ENCODE assay signal across 1 cellular context in the genomic region with DNA sequence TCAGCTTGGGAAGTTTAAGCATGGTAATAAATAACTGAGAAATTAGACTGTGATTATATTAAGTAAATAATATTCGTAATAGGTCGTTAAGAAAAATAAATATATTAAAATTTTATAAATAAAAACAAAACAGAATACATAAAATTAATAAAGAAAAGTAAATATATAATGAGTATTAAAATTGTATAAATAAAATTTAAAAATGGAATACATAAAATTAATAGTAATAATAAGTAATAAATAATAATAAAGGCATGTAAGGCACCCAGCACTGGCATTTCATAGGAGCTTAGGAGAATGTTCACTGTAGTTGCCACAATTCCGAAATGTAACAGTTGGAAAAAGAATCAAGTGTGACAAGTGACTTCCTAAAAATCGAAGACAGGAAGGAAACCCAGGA.
TF ChIP-seq lines count a peak whose summit lies in the region.

No MANE protein-coding gene starts in this region.

TF ChIP-seq in K562, 482 proteins besides CTCF, POLR2A, EP300 and RAD21:
- TF ChIP-seq ZZZ3 (IDR thresholded peaks at IDR 0.05) = no peak
- TF ChIP-seq, protein P1, sequence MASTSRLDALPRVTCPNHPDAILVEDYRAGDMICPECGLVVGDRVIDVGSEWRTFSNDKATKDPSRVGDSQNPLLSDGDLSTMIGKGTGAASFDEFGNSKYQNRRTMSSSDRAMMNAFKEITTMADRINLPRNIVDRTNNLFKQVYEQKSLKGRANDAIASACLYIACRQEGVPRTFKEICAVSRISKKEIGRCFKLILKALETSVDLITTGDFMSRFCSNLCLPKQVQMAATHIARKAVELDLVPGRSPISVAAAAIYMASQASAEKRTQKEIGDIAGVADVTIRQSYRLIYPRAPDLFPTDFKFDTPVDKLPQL (IDR thresholded peaks at IDR 0.05; ENCODE audit: extremely low read depth, insufficient read length) = no peak
- no peak for TF ChIP-seq CBFA2T2 (conservative IDR thresholded peaks at IDR 0.05)
- no peak for TF ChIP-seq ZNF766 (CRISPR knock-in tag; conservative IDR thresholded peaks at IDR 0.05)
- no peak for TF ChIP-seq EWSR1 (IDR thresholded peaks at IDR 0.05; ENCODE audit: borderline replicate concordance, low read depth, partially characterized antibody)
- TF ChIP-seq BCLAF1 (IDR thresholded peaks at IDR 0.05; ENCODE audit: borderline replicate concordance in 1 of 2, control insufficient read depth in 1 of 2, low read depth in 2 of 2, low read length in 1 of 2) = no peak
- no peak for TF ChIP-seq ELF2 (CRISPR knock-in tag; IDR thresholded peaks at IDR 0.05)
- TF ChIP-seq, protein P2, sequence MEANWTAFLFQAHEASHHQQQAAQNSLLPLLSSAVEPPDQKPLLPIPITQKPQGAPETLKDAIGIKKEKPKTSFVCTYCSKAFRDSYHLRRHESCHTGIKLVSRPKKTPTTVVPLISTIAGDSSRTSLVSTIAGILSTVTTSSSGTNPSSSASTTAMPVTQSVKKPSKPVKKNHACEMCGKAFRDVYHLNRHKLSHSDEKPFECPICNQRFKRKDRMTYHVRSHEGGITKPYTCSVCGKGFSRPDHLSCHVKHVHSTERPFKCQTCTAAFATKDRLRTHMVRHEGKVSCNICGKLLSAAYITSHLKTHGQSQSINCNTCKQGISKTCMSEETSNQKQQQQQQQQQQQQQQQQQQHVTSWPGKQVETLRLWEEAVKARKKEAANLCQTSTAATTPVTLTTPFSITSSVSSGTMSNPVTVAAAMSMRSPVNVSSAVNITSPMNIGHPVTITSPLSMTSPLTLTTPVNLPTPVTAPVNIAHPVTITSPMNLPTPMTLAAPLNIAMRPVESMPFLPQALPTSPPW (CRISPR knock-in tag; IDR thresholded peaks at IDR 0.05) = peak; percentile 15; the same call in 1 of the 2 replicates
